In the genomic region with DNA sequence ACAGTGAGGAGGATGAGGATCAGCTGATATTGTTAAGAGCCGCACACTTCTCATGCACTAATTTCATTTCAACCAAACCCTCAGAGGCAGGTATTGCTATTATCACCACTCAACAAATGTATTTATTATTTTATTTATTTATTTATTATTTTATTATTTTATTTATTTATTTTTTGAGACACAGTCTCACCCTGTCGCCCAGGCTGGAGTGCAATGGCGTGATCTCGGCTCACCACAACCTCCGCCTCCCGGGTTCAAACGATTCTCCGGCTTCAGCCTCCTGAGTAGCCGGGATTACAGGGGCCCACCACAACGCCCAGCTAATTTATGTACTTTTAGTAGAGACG, we compare ENCODE assay signal across 6 cellular contexts. TPM values are rescaled to one million over a fixed set of nuclear protein-coding genes. Genes with fewer than 3 reads are reported as not detected.
A peak's percentile ranks its signal among the peaks of the same experiment; 100 is the strongest.
DNase-seq lines count a peak whose midpoint lies in the region; ATAC-seq and TF ChIP-seq lines count a peak whose summit lies in the region.
"Not testable (repeated sequence)": the region's sequence is repeated elsewhere in the genome, so short reads cannot be mapped to it uniquely, and the experiment has no call there.

No MANE protein-coding gene starts in this region.

- H3K9me3 Mint-ChIP-seq in CD4-positive, alpha-beta T cell; activated naive CD4-positive, alpha-beta T cell treated with anti-CD3 and anti-CD28 coated beads, Interleukin-2, amount 50 U/mL, for 24 hours; stimulated activated effector memory CD8-positive, alpha-beta T cell treated with anti-CD3 and anti-CD28 coated beads, Interleukin-12 subunit alpha, Interleukin-12 subunit beta, amount 100 ng/mL, for 72 hours: not testable (repeated sequence)

- peak overlapping the region; percentile 58 for H3K9ac ChIP-seq in mesendoderm (ENCODE audit: low read length)

- not testable (repeated sequence) for H3K18ac ChIP-seq in mesendoderm (ENCODE audit: low read length)

- H3K4me2 ChIP-seq in mesendoderm (ENCODE audit: low read length): peak overlapping the region; percentile 87

- not testable (repeated sequence) for TF ChIP-seq CTCF in CD4-positive, alpha-beta T cell (IDR thresholded peaks at IDR 0.05); NB4 (IDR thresholded peaks at IDR 0.05; ENCODE audit: low read depth, low read length)

- peak overlapping the region; percentile 96 for H3K27ac Mint-ChIP-seq in CD4-positive, alpha-beta T cell
- H3K27ac Mint-ChIP-seq in activated naive CD4-positive, alpha-beta T cell treated with anti-CD3 and anti-CD28 coated beads, Interleukin-2, amount 50 U/mL, for 24 hours: peak overlapping the region; percentile 96
- H3K27ac Mint-ChIP-seq in stimulated activated effector memory CD8-positive, alpha-beta T cell treated with anti-CD3 and anti-CD28 coated beads, Interleukin-12 subunit alpha, Interleukin-12 subunit beta, amount 100 ng/mL, for 72 hours: peak overlapping the region; percentile 92

- not testable (repeated sequence) for H3K4ac ChIP-seq in mesendoderm (ENCODE audit: low read depth, low read length)

- intact Hi-C loops in CD4-positive, alpha-beta T cell (cut with DNase I, micrococcal nuclease): loop anchor here (1.0 kb wide), 2 partner anchors 19 to 69 kb away; a partner anchor contains a TSS

- peaks cover 0 to 12% of the 10 kb centered on the region in 2 donors for H3K4me1 ChIP-seq in esophagus (ENCODE audit: control insufficient read depth in 2 of 2, insufficient read depth in 2 of 2, low read length in 1 of 2)
- H3K4me1 ChIP-seq in mesendoderm (ENCODE audit: control insufficient read depth, low read depth, low read length): not testable (repeated sequence)

- H3K27ac ChIP-seq in CD4-positive, alpha-beta T cell (ENCODE audit: low read depth, low read length): peak overlapping the region; percentile 99
- peak overlapping the region; percentile 78 to 94 for H3K27ac ChIP-seq in esophagus (ENCODE audit: low read depth in 2 of 2, low read length in 1 of 2)
- not testable (repeated sequence) for H3K27ac ChIP-seq in mesendoderm (ENCODE audit: low read depth, low read length)

- peak overlapping the region; percentile 76 for H3K4me3 ChIP-seq in NB4 (ENCODE audit: low read depth, low read length)
- not testable (repeated sequence) for H3K4me3 ChIP-seq in esophagus (ENCODE audit: low read depth in 1 of 2, low read length in 2 of 2); mesendoderm (ENCODE audit: low read length)

- POLR2A ChIA-PET in CD4-positive, alpha-beta T cell (lab: Charles Lee): interaction anchor here (0.7 to 10.5 kb wide), 14 partner anchors 9 to 377 kb away, joined by 3 to 256 read pairs (median 19); a partner anchor contains a TSS

- CTCF ChIA-PET in CD4-positive, alpha-beta T cell (lab: Charles Lee): interaction anchor here (0.7 to 12.8 kb wide), 3 partner anchors 36 to 85 kb away, joined by 3 to 171 read pairs (median 5); a partner anchor contains a TSS

- 65 to 68% methylated on average over 11 of the region's 11 CpGs for WGBS in esophagus, 2 donors
- no CpG with 5 or more reads among the region's 11 CpGs for WGBS in mesendoderm (ENCODE audit: extremely low coverage, insufficient coverage, low lambda C conversion rate)

- H2BK15ac ChIP-seq in mesendoderm (replicated peaks; ENCODE audit: low read depth): not testable (repeated sequence)

- H4K8ac ChIP-seq in mesendoderm (ENCODE audit: low read depth, low read length): not testable (repeated sequence)

- not testable (repeated sequence) for DNase-seq in CD4-positive, alpha-beta T cell; NB4 (ENCODE audit: low read depth); mesendoderm; stimulated activated effector memory CD8-positive, alpha-beta T cell treated with anti-CD3 and anti-CD28 coated beads, Interleukin-12 subunit alpha, Interleukin-12 subunit beta, amount 100 ng/mL, for 72 hours (ENCODE audit: low spot score in 2 of 2)

- H3K27me3 Mint-ChIP-seq in CD4-positive, alpha-beta T cell; activated naive CD4-positive, alpha-beta T cell treated with anti-CD3 and anti-CD28 coated beads, Interleukin-2, amount 50 U/mL, for 24 hours: not testable (repeated sequence)

- H3K79me1 ChIP-seq in mesendoderm (ENCODE audit: low read length): not testable (repeated sequence)

- not testable (repeated sequence) for ATAC-seq in CD4-positive, alpha-beta T cell (ENCODE audit: poor library complexity); stimulated activated effector memory CD8-positive, alpha-beta T cell treated with anti-CD3 and anti-CD28 coated beads, Interleukin-12 subunit alpha, Interleukin-12 subunit beta, amount 100 ng/mL, for 72 hours

- H3K4me3 Mint-ChIP-seq in CD4-positive, alpha-beta T cell: peak overlapping the region; percentile 89
- peak overlapping the region; percentile 91 for H3K4me3 Mint-ChIP-seq in activated naive CD4-positive, alpha-beta T cell treated with anti-CD3 and anti-CD28 coated beads, Interleukin-2, amount 50 U/mL, for 24 hours
- H3K4me3 Mint-ChIP-seq in stimulated activated effector memory CD8-positive, alpha-beta T cell treated with anti-CD3 and anti-CD28 coated beads, Interleukin-12 subunit alpha, Interleukin-12 subunit beta, amount 100 ng/mL, for 72 hours: peak overlapping the region; percentile 79

- H2BK120ac ChIP-seq in mesendoderm (ENCODE audit: low read depth, low read length): not testable (repeated sequence)

- H3K36me3 Mint-ChIP-seq in CD4-positive, alpha-beta T cell (ENCODE audit: low read depth); activated naive CD4-positive, alpha-beta T cell treated with anti-CD3 and anti-CD28 coated beads, Interleukin-2, amount 50 U/mL, for 24 hours: not testable (repeated sequence)
- peaks cover 68% of the 10 kb centered on the region for H3K36me3 Mint-ChIP-seq in stimulated activated effector memory CD8-positive, alpha-beta T cell treated with anti-CD3 and anti-CD28 coated beads, Interleukin-12 subunit alpha, Interleukin-12 subunit beta, amount 100 ng/mL, for 72 hours

- not testable (repeated sequence) for H4K5ac ChIP-seq in mesendoderm (ENCODE audit: low read length)

- H3K27me3 ChIP-seq in CD4-positive, alpha-beta T cell (ENCODE audit: control insufficient read depth, insufficient read depth, low read length); esophagus (ENCODE audit: control insufficient read depth in 1 of 2, insufficient read depth in 2 of 2, low read length in 2 of 2); mesendoderm (ENCODE audit: insufficient read depth, low read length, poor library complexity): not testable (repeated sequence)

- not testable (repeated sequence) for H3K9me3 ChIP-seq in CD4-positive, alpha-beta T cell (ENCODE audit: control insufficient read depth, low read length); esophagus (ENCODE audit: control insufficient read depth in 2 of 2, insufficient read depth in 1 of 2, low read depth in 1 of 2, low read length in 1 of 2)

- H2BK5ac ChIP-seq in mesendoderm (ENCODE audit: low read length): not testable (repeated sequence)

- H2AK5ac ChIP-seq in mesendoderm (ENCODE audit: low read length): not testable (repeated sequence)

- not testable (repeated sequence) for TF ChIP-seq POLR2A in NB4 (IDR thresholded peaks at IDR 0.05; ENCODE audit: extremely low read depth, insufficient read length)

- not testable (repeated sequence) for H3K79me2 ChIP-seq in mesendoderm (ENCODE audit: control insufficient read depth, insufficient read depth, low read length)

- not testable (repeated sequence) for H3K36me3 ChIP-seq in esophagus (ENCODE audit: control insufficient read depth in 2 of 2, insufficient read depth in 2 of 2, low read length in 1 of 2); mesendoderm (ENCODE audit: control insufficient read depth, insufficient read depth, low read length)

- not testable (repeated sequence) for H3K23ac ChIP-seq in mesendoderm (ENCODE audit: low read length)

- peaks cover 51% of the 10 kb centered on the region for H3K4me1 Mint-ChIP-seq in CD4-positive, alpha-beta T cell (ENCODE audit: low read depth)
- H3K4me1 Mint-ChIP-seq in activated naive CD4-positive, alpha-beta T cell treated with anti-CD3 and anti-CD28 coated beads, Interleukin-2, amount 50 U/mL, for 24 hours: peaks cover 51% of the 10 kb centered on the region
- H3K4me1 Mint-ChIP-seq in stimulated activated effector memory CD8-positive, alpha-beta T cell treated with anti-CD3 and anti-CD28 coated beads, Interleukin-12 subunit alpha, Interleukin-12 subunit beta, amount 100 ng/mL, for 72 hours: peaks cover 58% of the 10 kb centered on the region

- peak overlapping the region; percentile 82 for H3K56ac ChIP-seq in mesendoderm (ENCODE audit: low read length)

RNA-seq across cellular contexts. Expression of a gene that starts 2.2 kb away (rescaled TPM):
- 10 to 100 TPM; 85.1 to 93.7 TPM for total RNA-seq in CD4-positive, alpha-beta T cell
- polyA plus RNA-seq in esophagus: 100 to 1,000 TPM; 160 to 194 TPM
- 18.5 TPM for polyA plus RNA-seq in mesendoderm (2013, experiment 1 of 2)
- polyA plus RNA-seq in mesendoderm (2013, experiment 2 of 2): 18.7 TPM

RNA-seq across cellular contexts. Expression of a gene that starts 8.5 kb away (rescaled TPM):
- total RNA-seq in CD4-positive, alpha-beta T cell: 10 to 100 TPM; 24.3 to 26.2 TPM
- 10 to 100 TPM; 35.2 to 43.3 TPM for polyA plus RNA-seq in esophagus
- polyA plus RNA-seq in mesendoderm (2013, experiment 1 of 2): 36.8 TPM
- 36.3 TPM for polyA plus RNA-seq in mesendoderm (2013, experiment 2 of 2)

RNA-seq across cellular contexts. Expression of a gene that starts 19.1 kb away (rescaled TPM):
- total RNA-seq in CD4-positive, alpha-beta T cell: 1 to 10 TPM; 1.5 TPM
- 1 to 10 TPM; 1.4 to 2.2 TPM for polyA plus RNA-seq in esophagus
- 20.0 TPM for polyA plus RNA-seq in mesendoderm (2013, experiment 1 of 2)
- polyA plus RNA-seq in mesendoderm (2013, experiment 2 of 2): 20.2 TPM

RNA-seq across cellular contexts. Expression of a gene that starts 19.2 kb away (rescaled TPM):
- 10 to 100 TPM in 1 of 2 experiments, 1 to 10 TPM in 1; 9.0 to 10.1 TPM for total RNA-seq in CD4-positive, alpha-beta T cell
- 10 to 100 TPM; 57.8 to 63.8 TPM for polyA plus RNA-seq in esophagus
- polyA plus RNA-seq in mesendoderm (2013, experiment 1 of 2): 23.7 TPM
- 25.5 TPM for polyA plus RNA-seq in mesendoderm (2013, experiment 2 of 2)

RNA-seq across cellular contexts. Expression of a gene that starts 38.1 kb away (rescaled TPM):
- total RNA-seq in CD4-positive, alpha-beta T cell: 10 to 100 TPM; 46.9 to 49.0 TPM
- 10 to 100 TPM; 39.8 to 42.0 TPM for polyA plus RNA-seq in esophagus
- 19.3 TPM for polyA plus RNA-seq in mesendoderm (2013, experiment 1 of 2)
- 19.6 TPM for polyA plus RNA-seq in mesendoderm (2013, experiment 2 of 2)
